12 cellular contexts compared by ENCODE assay signal in the genomic region with DNA sequence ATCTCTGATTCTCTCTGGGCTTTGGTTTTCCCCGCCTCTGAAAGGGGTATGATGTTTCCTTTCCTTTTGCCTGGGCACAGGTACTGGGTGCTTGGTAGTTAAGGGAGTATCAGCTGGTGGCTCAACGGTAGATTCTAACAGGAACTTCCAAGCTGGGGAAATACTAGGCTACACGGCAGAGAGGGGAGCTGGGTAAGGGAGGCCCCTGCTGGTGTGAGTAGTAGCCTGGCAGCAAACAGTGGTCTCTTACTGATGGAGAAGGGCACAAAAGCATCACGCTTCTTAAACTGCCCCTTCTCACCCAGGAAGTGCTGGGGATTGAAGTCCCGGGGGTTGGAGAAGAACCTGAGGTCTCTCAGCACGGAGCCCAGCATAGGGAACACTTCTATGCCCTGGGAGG. TPM values are rescaled to one million over a fixed set of nuclear protein-coding genes. Genes with fewer than 3 reads are reported as not detected.
DNase-seq lines count a peak whose midpoint lies in the region; ATAC-seq and TF ChIP-seq lines count a peak whose summit lies in the region.
"Had no signal": no experiment of that assay in that cellular context is flagged by ENCODE, and none has a peak within 500 bp of the region (broad histone marks: within the 10 kb centered on the region; RNA-seq: fewer than 3 reads in every experiment).

No MANE protein-coding gene starts in this region.

- H3K27ac ChIP-seq in upper lobe of right lung (no peak overlapping the region), foreskin keratinocyte (no peak overlapping the region)
- H3K27ac ChIP-seq: hepatocyte, thyroid gland had no signal

- H3K4me1 ChIP-seq in upper lobe of right lung, result no peaks in the 10 kb centered on the region
- H3K4me1 ChIP-seq in foreskin keratinocyte, result no peaks in the 10 kb centered on the region

- TF ChIP-seq CTCF in epithelial cell of proximal tubule (conservative IDR thresholded peaks at IDR 0.05; ENCODE audit: low read depth, low read length) (peak; percentile 53), upper lobe of right lung (IDR thresholded peaks at IDR 0.05) (no peak), foreskin keratinocyte (conservative IDR thresholded peaks at IDR 0.05) (no peak)

- peak; percentile 18 for ATAC-seq in upper lobe of right lung
- no peak for ATAC-seq in GM21447 (IDR thresholded peaks at IDR 0.05; ENCODE audit: unreplicated experiment)
- ATAC-seq in HG03025 (IDR thresholded peaks at IDR 0.05; ENCODE audit: low FRiP score, unreplicated experiment), result no peak
- no peak for ATAC-seq in foreskin keratinocyte

- H3K27me3 ChIP-seq in upper lobe of right lung (no peaks in the 10 kb centered on the region), foreskin keratinocyte (no peaks in the 10 kb centered on the region)
- H3K27me3 ChIP-seq: hepatocyte, thyroid gland had no signal

- no peak overlapping the region for H3K4me3 ChIP-seq in epithelial cell of proximal tubule (ENCODE audit: low read depth, low read length)
- H3K4me3 ChIP-seq in upper lobe of right lung, result no peak overlapping the region
- H3K4me3 ChIP-seq: hepatocyte, thyroid gland had no signal

- no peaks in the 10 kb centered on the region for H3K9me3 ChIP-seq in upper lobe of right lung
- H3K9me3 ChIP-seq: thyroid gland had no signal

- peak; percentile 12 for DNase-seq in stimulated activated CD4-positive, alpha-beta T cell treated with anti-CD3 and anti-CD28 coated beads, Interleukin-12 subunit alpha, Interleukin-12 subunit beta, amount 100 ng/mL, for 4 hours
- no peak for DNase-seq in stimulated activated CD4-positive, alpha-beta T cell treated with anti-CD3 and anti-CD28 coated beads, Interleukin-4, amount 100 ng/mL, for 24 hours
- DNase-seq in OCI-M1 (lab: John Stamatoyannopoulos, UW) (peak; percentile 46), epithelial cell of proximal tubule (ENCODE audit: low read depth) (no peak), upper lobe of right lung (no peak), foreskin keratinocyte (no peak)
- DNase-seq: COR-L47 had no signal

- intact Hi-C loops in upper lobe of right lung (cut with DNase I), result no loop called here

- H3K36me3 ChIP-seq in upper lobe of right lung, result no peaks in the 10 kb centered on the region
- H3K36me3 ChIP-seq: thyroid gland had no signal

RNA-seq across cellular contexts. Expression of a gene that starts 26.9 kb away (rescaled TPM):
- total RNA-seq in epithelial cell of proximal tubule (not detected in 2 replicates), upper lobe of right lung (1.7 TPM), foreskin keratinocyte (not detected in 2 replicates)
- polyA plus RNA-seq in foreskin keratinocyte, result not detected in 2 replicates
- total RNA-seq: hepatocyte, NCI-H460, thyroid gland had no signal
- polyA plus RNA-seq: hepatocyte had no signal

RNA-seq across cellular contexts. Expression of a gene that starts 58.7 kb away (rescaled TPM):
- total RNA-seq in epithelial cell of proximal tubule, result not detected in 2 replicates
- not detected for total RNA-seq in upper lobe of right lung
- total RNA-seq in foreskin keratinocyte, result not detected in 2 replicates
- not detected in 2 replicates for polyA plus RNA-seq in foreskin keratinocyte
- total RNA-seq: NCI-H460, thyroid gland had no signal

Comparison
In these comparisons a context has a peak if more than half of its experiments do, and no peak if none do; other contexts are left out.
1. DNase-seq: peak in stimulated activated CD4-positive, alpha-beta T cell treated with anti-CD3 and anti-CD28 coated beads, Interleukin-12 subunit alpha, Interleukin-12 subunit beta, amount 100 ng/mL, for 4 hours (single experiment) and OCI-M1 (single experiment); none in stimulated activated CD4-positive, alpha-beta T cell treated with anti-CD3 and anti-CD28 coated beads, Interleukin-4, amount 100 ng/mL, for 24 hours (single experiment), epithelial cell of proximal tubule (single experiment), upper lobe of right lung (single experiment) and foreskin keratinocyte (0 of 2).